ENCODE assay signal across 12 cellular contexts in genomic region chr11:43222215-43222614, GRCh38.
"Had no signal": no experiment of that assay in that cellular context is flagged by ENCODE, and none has a peak within 500 bp of the region (broad histone marks: within the 10 kb centered on the region; RNA-seq: fewer than 3 reads in every experiment).

No MANE protein-coding gene starts in this region.

- H3K27ac ChIP-seq: brain microvascular endothelial cell, lower lobe of right lung, pancreas, tibial nerve had no signal

- H3K4me3 ChIP-seq: lower lobe of right lung, pancreas, tibial nerve had no signal

- H3K36me3 ChIP-seq: brain microvascular endothelial cell, lower lobe of right lung, pancreas, tibial nerve had no signal

- H3K27me3 ChIP-seq: brain microvascular endothelial cell, pancreas, tibial nerve had no signal

- H3K4me1 Mint-ChIP-seq: activated naive CD8-positive, alpha-beta T cell treated with anti-CD3 and anti-CD28 coated beads, Interleukin-2, amount 10 ng/mL, durations not matched to agents 7 days and 5 days; stimulated activated effector memory CD8-positive, alpha-beta T cell treated with anti-CD3 and anti-CD28 coated beads, Interleukin-12 subunit alpha, Interleukin-12 subunit beta, amount 100 ng/mL, for 72 hours had no signal

- H3K27ac Mint-ChIP-seq: activated naive CD8-positive, alpha-beta T cell treated with anti-CD3 and anti-CD28 coated beads, Interleukin-2, amount 10 ng/mL, durations not matched to agents 7 days and 5 days; stimulated activated effector memory CD8-positive, alpha-beta T cell treated with anti-CD3 and anti-CD28 coated beads, Interleukin-12 subunit alpha, Interleukin-12 subunit beta, amount 100 ng/mL, for 72 hours had no signal

- H3K9me3 Mint-ChIP-seq: activated naive CD8-positive, alpha-beta T cell treated with anti-CD3 and anti-CD28 coated beads, Interleukin-2, amount 10 ng/mL, durations not matched to agents 7 days and 5 days had no signal

- DNase-seq: activated naive CD4-positive, alpha-beta T cell; activated naive CD8-positive, alpha-beta T cell treated with anti-CD3 and anti-CD28 coated beads, Interleukin-2, amount 10 ng/mL, durations not matched to agents 7 days and 5 days; activated T-cell treated with anti-CD3 and anti-CD28 coated beads for 4 hours; brain microvascular endothelial cell; cortex of kidney; effector CD4-positive, alpha-beta T cell; foreskin melanocyte; lower lobe of right lung; pancreas; T1000 had no signal

- H3K4me3 Mint-ChIP-seq: activated naive CD8-positive, alpha-beta T cell treated with anti-CD3 and anti-CD28 coated beads, Interleukin-2, amount 10 ng/mL, durations not matched to agents 7 days and 5 days; stimulated activated effector memory CD8-positive, alpha-beta T cell treated with anti-CD3 and anti-CD28 coated beads, Interleukin-12 subunit alpha, Interleukin-12 subunit beta, amount 100 ng/mL, for 72 hours had no signal

- H3K4me1 ChIP-seq: lower lobe of right lung, pancreas, tibial nerve had no signal

- H3K27me3 Mint-ChIP-seq: activated naive CD8-positive, alpha-beta T cell treated with anti-CD3 and anti-CD28 coated beads, Interleukin-2, amount 10 ng/mL, durations not matched to agents 7 days and 5 days had no signal

- H3K9me3 ChIP-seq: lower lobe of right lung, pancreas, tibial nerve had no signal

- H3K36me3 Mint-ChIP-seq: activated naive CD8-positive, alpha-beta T cell treated with anti-CD3 and anti-CD28 coated beads, Interleukin-2, amount 10 ng/mL, durations not matched to agents 7 days and 5 days; stimulated activated effector memory CD8-positive, alpha-beta T cell treated with anti-CD3 and anti-CD28 coated beads, Interleukin-12 subunit alpha, Interleukin-12 subunit beta, amount 100 ng/mL, for 72 hours had no signal
